25 cellular contexts compared by ENCODE assay signal in genomic region chr19:56159009-56159501, GRCh38. TPM values are rescaled to one million over a fixed set of nuclear protein-coding genes. Genes with fewer than 3 reads are reported as not detected.
"Had no signal": no experiment of that assay in that cellular context is flagged by ENCODE, and none has a peak within 500 bp of the region (broad histone marks: within the 10 kb centered on the region; RNA-seq: fewer than 3 reads in every experiment).

No MANE protein-coding gene starts in this region.

- DNase-seq: activated CD4-positive, alpha-beta T cell treated with anti-CD3 and anti-CD28 coated beads, Interleukin-2, amount 50 U/mL, for 1 hour; activated CD8-positive, alpha-beta memory T cell treated with anti-CD3 and anti-CD28 coated beads, Interleukin-2, amount 50 U/mL, for 4 hours; activated naive CD8-positive, alpha-beta T cell treated with anti-CD3 and anti-CD28 coated beads, Interleukin-2, amount 10 ng/mL, durations not matched to agents 7 days and 5 days; activated T-cell treated with anti-CD3 and anti-CD28 coated beads, Interleukin-2, amount 50 U/mL, for 72 hours; body of pancreas; erythroblast; hypothalamus; islet precursor cell; occipital lobe; stomach; T-helper 1 cell; T-helper 9 cell; trophoblast cell had no signal

- H3K27me3 Mint-ChIP-seq: activated naive CD8-positive, alpha-beta T cell treated with anti-CD3 and anti-CD28 coated beads, Interleukin-2, amount 10 ng/mL, durations not matched to agents 7 days and 5 days had no signal

- H3K27me3 ChIP-seq: body of pancreas, stomach had no signal

- FAIRE-seq: frontal cortex had no signal

- H3K9me3 Mint-ChIP-seq: nephron had no signal

- H3K27ac Mint-ChIP-seq: activated naive CD8-positive, alpha-beta T cell treated with anti-CD3 and anti-CD28 coated beads, Interleukin-2, amount 10 ng/mL, durations not matched to agents 7 days and 5 days; activated T-cell treated with anti-CD3 and anti-CD28 coated beads, Interleukin-2, amount 50 U/mL, for 72 hours; mesothelial cell of epicardium; nephron had no signal

- H3K4me1 Mint-ChIP-seq: mesothelial cell of epicardium had no signal

- H3K4me3 ChIP-seq: body of pancreas, lung, skin epidermis, stomach had no signal

- H3K27ac ChIP-seq: body of pancreas, skin epidermis, stomach had no signal

- ATAC-seq: activated CD4-positive, CD25-positive, alpha-beta regulatory T cell treated with anti-CD3 and anti-CD28 coated beads, Interleukin-2, amount 50 U/mL, for 24 hours; activated T-cell treated with anti-CD3 and anti-CD28 coated beads, Interleukin-2, amount 50 U/mL, for 72 hours; body of pancreas; left lobe of liver; right cardiac atrium had no signal

- H3K9me3 ChIP-seq: body of pancreas, stomach had no signal

- H3K4me3 Mint-ChIP-seq: activated naive CD8-positive, alpha-beta T cell treated with anti-CD3 and anti-CD28 coated beads, Interleukin-2, amount 10 ng/mL, durations not matched to agents 7 days and 5 days; activated T-cell treated with anti-CD3 and anti-CD28 coated beads, Interleukin-2, amount 50 U/mL, for 72 hours; mesothelial cell of epicardium; nephron had no signal

RNA-seq across cellular contexts. Expression of gene GALP, which starts 16.8 kb away (rescaled TPM):
- total RNA-seq: activated naive CD8-positive, alpha-beta T cell treated with anti-CD3 and anti-CD28 coated beads, Interleukin-2, amount 10 ng/mL, durations not matched to agents 7 days and 5 days; activated T-cell treated with anti-CD3 and anti-CD28 coated beads, Interleukin-2, amount 50 U/mL, for 72 hours; body of pancreas; cardiac septum; dermis microvascular lymphatic vessel endothelial cell; left lobe of liver; lung; mesothelial cell of epicardium; occipital lobe; posterior vena cava; right cardiac atrium; stomach had no signal
- polyA plus RNA-seq: lung, right cardiac atrium, stomach had no signal

RNA-seq across cellular contexts. Expression of gene ZSCAN5B, which starts 38.5 kb away (rescaled TPM):
- total RNA-seq: activated T-cell treated with anti-CD3 and anti-CD28 coated beads, Interleukin-2, amount 50 U/mL, for 72 hours; body of pancreas; cardiac septum; dermis microvascular lymphatic vessel endothelial cell; frontal cortex; left lobe of liver; lung; occipital lobe; posterior vena cava; right cardiac atrium; stomach; temporal lobe had no signal
- polyA plus RNA-seq: right cardiac atrium, stomach had no signal

RNA-seq across cellular contexts. Expression of gene ZSCAN5C, which starts 43.0 kb away (rescaled TPM):
- total RNA-seq: activated naive CD8-positive, alpha-beta T cell treated with anti-CD3 and anti-CD28 coated beads, Interleukin-2, amount 10 ng/mL, durations not matched to agents 7 days and 5 days; activated T-cell treated with anti-CD3 and anti-CD28 coated beads, Interleukin-2, amount 50 U/mL, for 72 hours; body of pancreas; cardiac septum; dermis microvascular lymphatic vessel endothelial cell; frontal cortex; left lobe of liver; lung; mesothelial cell of epicardium; occipital lobe; posterior vena cava; right cardiac atrium; stomach; temporal lobe had no signal
- polyA plus RNA-seq: lung, right cardiac atrium, stomach had no signal
